Comparison of ENCODE assay signal across 27 cellular contexts in genomic region chr14:65043893-65044595, GRCh38. TPM values are rescaled to one million over a fixed set of nuclear protein-coding genes. Genes with fewer than 3 reads are reported as not detected.
A peak's percentile ranks its signal among the peaks of the same experiment; 100 is the strongest.
DNase-seq lines count a peak whose midpoint lies in the region; ATAC-seq and TF ChIP-seq lines count a peak whose summit lies in the region.
"Had no signal": no experiment of that assay in that cellular context is flagged by ENCODE, and none has a peak within 500 bp of the region (broad histone marks: within the 10 kb centered on the region; RNA-seq: fewer than 3 reads in every experiment).

No MANE protein-coding gene starts in this region.

- H3K36me3 Mint-ChIP-seq in activated CD4-positive, alpha-beta T cell treated with anti-CD3 and anti-CD28 coated beads, Interleukin-2, amount 10 ng/mL, durations not matched to agents 7 days and 5 days (ENCODE audit: low read depth), result peaks cover 34% of the 10 kb centered on the region
- H3K36me3 Mint-ChIP-seq in activated CD4-positive, alpha-beta T cell treated with anti-CD3 and anti-CD28 coated beads, Interleukin-2, amount 10 ng/mL, durations not matched to agents 24 days and 14 days (ENCODE audit: low read depth), result peaks cover 43% of the 10 kb centered on the region
- peaks cover 17% of the 10 kb centered on the region for H3K36me3 Mint-ChIP-seq in activated CD8-positive, alpha-beta memory T cell treated with anti-CD3 and anti-CD28 coated beads, Interleukin-2, amount 10 ng/mL, durations not matched to agents 7 days and 5 days

- no peak overlapping the region for H3K4me3 Mint-ChIP-seq in activated CD4-positive, alpha-beta T cell treated with anti-CD3 and anti-CD28 coated beads, Interleukin-2, amount 10 ng/mL, durations not matched to agents 7 days and 5 days
- no peak overlapping the region for H3K4me3 Mint-ChIP-seq in activated CD4-positive, alpha-beta T cell treated with anti-CD3 and anti-CD28 coated beads, Interleukin-2, amount 10 ng/mL, durations not matched to agents 24 days and 14 days
- H3K4me3 Mint-ChIP-seq in stimulated activated naive CD8-positive, alpha-beta T cell treated with anti-CD3 and anti-CD28 coated beads, Interleukin-15, amount 100 ng/mL, for 72 hours, result no peak overlapping the region
- no peak overlapping the region for H3K4me3 Mint-ChIP-seq in activated CD8-positive, alpha-beta memory T cell treated with anti-CD3 and anti-CD28 coated beads, Interleukin-2, amount 10 ng/mL, durations not matched to agents 7 days and 5 days
- H3K4me3 Mint-ChIP-seq: CD4-positive, alpha-beta T cell; HFFc6; neural crest cell had no signal

- intact Hi-C loops in activated CD4-positive, alpha-beta T cell treated with anti-CD3 and anti-CD28 coated beads, Interleukin-2, amount 10 ng/mL, durations not matched to agents 24 days and 14 days (cut with micrococcal nuclease), result no loop called here

- H3K4me1 Mint-ChIP-seq in activated CD4-positive, alpha-beta T cell treated with anti-CD3 and anti-CD28 coated beads, Interleukin-2, amount 10 ng/mL, durations not matched to agents 7 days and 5 days, result peaks cover 28% of the 10 kb centered on the region
- H3K4me1 Mint-ChIP-seq in activated CD4-positive, alpha-beta T cell treated with anti-CD3 and anti-CD28 coated beads, Interleukin-2, amount 10 ng/mL, durations not matched to agents 24 days and 14 days, result peaks cover 13% of the 10 kb centered on the region
- H3K4me1 Mint-ChIP-seq in stimulated activated naive CD8-positive, alpha-beta T cell treated with anti-CD3 and anti-CD28 coated beads, Interleukin-15, amount 100 ng/mL, for 72 hours, result peaks cover 17% of the 10 kb centered on the region
- H3K4me1 Mint-ChIP-seq in activated CD8-positive, alpha-beta memory T cell treated with anti-CD3 and anti-CD28 coated beads, Interleukin-2, amount 10 ng/mL, durations not matched to agents 7 days and 5 days, result peaks cover 13% of the 10 kb centered on the region
- H3K4me1 Mint-ChIP-seq: neural crest cell had no signal

- CTCF ChIA-PET in activated CD4-positive, alpha-beta T cell treated with anti-CD3 and anti-CD28 coated beads, Interleukin-2, amount 10 ng/mL, durations not matched to agents 7 days and 5 days (lab: Charles Lee), result interaction anchor here (0.6 kb wide), 1 partner anchor 22 kb away, joined by 6 read pairs; no protein-coding TSS in a partner anchor
- CTCF ChIA-PET in activated CD8-positive, alpha-beta memory T cell treated with anti-CD3 and anti-CD28 coated beads, Interleukin-2, amount 10 ng/mL, durations not matched to agents 7 days and 5 days (lab: Charles Lee), result interaction anchor here (2.2 kb wide), 1 partner anchor 19 kb away, joined by 4 read pairs; no protein-coding TSS in a partner anchor

- H3K27me3 Mint-ChIP-seq in activated CD4-positive, alpha-beta T cell treated with anti-CD3 and anti-CD28 coated beads, Interleukin-2, amount 10 ng/mL, durations not matched to agents 7 days and 5 days, result no peaks in the 10 kb centered on the region
- H3K27me3 Mint-ChIP-seq in activated CD4-positive, alpha-beta T cell treated with anti-CD3 and anti-CD28 coated beads, Interleukin-2, amount 10 ng/mL, durations not matched to agents 24 days and 14 days, result no peaks in the 10 kb centered on the region
- no peaks in the 10 kb centered on the region for H3K27me3 Mint-ChIP-seq in stimulated activated naive CD8-positive, alpha-beta T cell treated with anti-CD3 and anti-CD28 coated beads, Interleukin-15, amount 100 ng/mL, for 72 hours
- no peaks in the 10 kb centered on the region for H3K27me3 Mint-ChIP-seq in activated CD8-positive, alpha-beta memory T cell treated with anti-CD3 and anti-CD28 coated beads, Interleukin-2, amount 10 ng/mL, durations not matched to agents 7 days and 5 days
- H3K27me3 Mint-ChIP-seq: CD4-positive, alpha-beta T cell had no signal

- no peaks in the 10 kb centered on the region for H3K9me3 Mint-ChIP-seq in activated CD4-positive, alpha-beta T cell treated with anti-CD3 and anti-CD28 coated beads, Interleukin-2, amount 10 ng/mL, durations not matched to agents 7 days and 5 days
- no peaks in the 10 kb centered on the region for H3K9me3 Mint-ChIP-seq in activated CD4-positive, alpha-beta T cell treated with anti-CD3 and anti-CD28 coated beads, Interleukin-2, amount 10 ng/mL, durations not matched to agents 24 days and 14 days
- no peaks in the 10 kb centered on the region for H3K9me3 Mint-ChIP-seq in stimulated activated naive CD8-positive, alpha-beta T cell treated with anti-CD3 and anti-CD28 coated beads, Interleukin-15, amount 100 ng/mL, for 72 hours
- H3K9me3 Mint-ChIP-seq in activated CD8-positive, alpha-beta memory T cell treated with anti-CD3 and anti-CD28 coated beads, Interleukin-2, amount 10 ng/mL, durations not matched to agents 7 days and 5 days (ENCODE audit: low read depth), result no peaks in the 10 kb centered on the region
- H3K9me3 Mint-ChIP-seq: CD4-positive, alpha-beta T cell; HFFc6; neural crest cell had no signal

- ATAC-seq in stimulated activated naive CD8-positive, alpha-beta T cell treated with anti-CD3 and anti-CD28 coated beads, Interleukin-15, amount 100 ng/mL, for 72 hours, result peak; percentile 7
- ATAC-seq in stimulated activated naive CD8-positive, alpha-beta T cell treated with anti-CD3 and anti-CD28 coated beads, Interleukin-15, Interleukin-2, amounts not matched to agents 100 U/mL and 50 U/mL, for 24 hours, result no peak
- ATAC-seq in activated CD8-positive, alpha-beta memory T cell treated with anti-CD3 and anti-CD28 coated beads, Interleukin-2, amount 10 ng/mL, durations not matched to agents 7 days and 5 days, result no peak
- no peak for ATAC-seq in HG02981 (IDR thresholded peaks at IDR 0.05; ENCODE audit: unreplicated experiment)
- ATAC-seq: body of pancreas, mucosa of descending colon had no signal

- peak overlapping the region; percentile 65 for H3K27ac Mint-ChIP-seq in activated CD4-positive, alpha-beta T cell treated with anti-CD3 and anti-CD28 coated beads, Interleukin-2, amount 10 ng/mL, durations not matched to agents 7 days and 5 days
- H3K27ac Mint-ChIP-seq in activated CD4-positive, alpha-beta T cell treated with anti-CD3 and anti-CD28 coated beads, Interleukin-2, amount 10 ng/mL, durations not matched to agents 24 days and 14 days, result no peak overlapping the region
- peak overlapping the region in 1 of 2 donors; percentile 16 for H3K27ac Mint-ChIP-seq in stimulated activated naive CD8-positive, alpha-beta T cell treated with anti-CD3 and anti-CD28 coated beads, Interleukin-15, amount 100 ng/mL, for 72 hours
- H3K27ac Mint-ChIP-seq in activated CD8-positive, alpha-beta memory T cell treated with anti-CD3 and anti-CD28 coated beads, Interleukin-2, amount 10 ng/mL, durations not matched to agents 7 days and 5 days, result no peak overlapping the region
- H3K27ac Mint-ChIP-seq: CD4-positive, alpha-beta T cell; HFFc6 had no signal

- TF ChIP-seq POLR2A in erythroblast (IDR thresholded peaks at IDR 0.05; ENCODE audit: low read length), result no peak

- POLR2A ChIA-PET in activated CD4-positive, alpha-beta T cell treated with anti-CD3 and anti-CD28 coated beads, Interleukin-2, amount 10 ng/mL, durations not matched to agents 7 days and 5 days (lab: Charles Lee), result no interaction called here

- no peak for DNase-seq in activated CD4-positive, alpha-beta T cell treated with anti-CD3 and anti-CD28 coated beads, Interleukin-2, amount 10 ng/mL, durations not matched to agents 7 days and 5 days
- no peak for DNase-seq in activated CD4-positive, alpha-beta T cell treated with anti-CD3 and anti-CD28 coated beads, Interleukin-2, amount 10 ng/mL, durations not matched to agents 24 days and 14 days
- DNase-seq in stimulated activated naive CD8-positive, alpha-beta T cell treated with anti-CD3 and anti-CD28 coated beads, Interleukin-15, amount 100 ng/mL, for 72 hours, result no peak
- no peak for DNase-seq in stimulated activated naive CD8-positive, alpha-beta T cell treated with anti-CD3 and anti-CD28 coated beads, Interleukin-15, Interleukin-2, amounts not matched to agents 100 U/mL and 50 U/mL, for 24 hours
- DNase-seq in erythroblast (lab: John Stamatoyannopoulos, UW) (peak; percentile 62 to 76), NCI-H1694 treated with DMSO at 0.1 percent for 48 hours (lab: John Stamatoyannopoulos, UW) (no peak)
- DNase-seq in activated CD8-positive, alpha-beta memory T cell treated with anti-CD3 and anti-CD28 coated beads, Interleukin-2, amount 10 ng/mL, durations not matched to agents 7 days and 5 days, result no peak
- DNase-seq: 8988T; activated CD4-positive, alpha-beta T cell treated with anti-CD3 and anti-CD28 coated beads, Interleukin-2, amount 50 U/mL, for 48 hours; activated CD4-positive, CD25-positive, alpha-beta regulatory T cell; activated effector memory CD4-positive, alpha-beta T cell treated with anti-CD3 and anti-CD28 coated beads, Interleukin-2, amount 50 U/mL, for 16 hours; activated T-cell treated with anti-CD3 and anti-CD28 coated beads for 4 hours; CD4-positive, alpha-beta T cell; HFFc6; MG63; mucosa of descending colon; NCI-H1436 treated with DMSO at 0.1 percent for 48 hours; NCI-H446 treated with DMSO at 0.1 percent for 48 hours; NCI-H82; RPMI8226; sigmoid colon; stimulated activated CD4-positive, alpha-beta T cell treated with anti-CD3 and anti-CD28 coated beads, Interleukin-15, amount 100 ng/mL, for 24 hours; stimulated activated naive CD4-positive, alpha-beta T cell; T-helper 1 cell had no signal

RNA-seq across cellular contexts. Expression of gene FNTB, which starts 57.3 kb away (rescaled TPM):
- total RNA-seq in activated CD4-positive, alpha-beta T cell treated with anti-CD3 and anti-CD28 coated beads, Interleukin-2, amount 10 ng/mL, durations not matched to agents 7 days and 5 days, result 10 to 100 TPM; 16.7 to 21.4 TPM
- total RNA-seq in activated CD4-positive, alpha-beta T cell treated with anti-CD3 and anti-CD28 coated beads, Interleukin-2, amount 10 ng/mL, durations not matched to agents 24 days and 14 days, result 18.9 and 19.1 TPM in 2 replicates
- total RNA-seq in activated CD8-positive, alpha-beta memory T cell treated with anti-CD3 and anti-CD28 coated beads, Interleukin-2, amount 10 ng/mL, durations not matched to agents 7 days and 5 days, result 10 to 100 TPM; 15.0 to 15.6 TPM

RNA-seq across cellular contexts. Expression of gene MAX, which starts 58.3 kb away (rescaled TPM):
- 100 to 1,000 TPM; 158 to 203 TPM for total RNA-seq in activated CD4-positive, alpha-beta T cell treated with anti-CD3 and anti-CD28 coated beads, Interleukin-2, amount 10 ng/mL, durations not matched to agents 7 days and 5 days
- total RNA-seq in activated CD4-positive, alpha-beta T cell treated with anti-CD3 and anti-CD28 coated beads, Interleukin-2, amount 10 ng/mL, durations not matched to agents 24 days and 14 days, result 122 and 128 TPM in 2 replicates
- 100 to 1,000 TPM; 130 to 134 TPM for total RNA-seq in activated CD8-positive, alpha-beta memory T cell treated with anti-CD3 and anti-CD28 coated beads, Interleukin-2, amount 10 ng/mL, durations not matched to agents 7 days and 5 days

Comparison
In these comparisons a context has a peak if more than half of its experiments do, and no peak if none do; other contexts are left out.
1. DNase-seq: peak in erythroblast (2 of 2); none in activated CD4-positive, alpha-beta T cell treated with anti-CD3 and anti-CD28 coated beads, Interleukin-2, amount 10 ng/mL, durations not matched to agents 7 days and 5 days (single experiment), activated CD4-positive, alpha-beta T cell treated with anti-CD3 and anti-CD28 coated beads, Interleukin-2, amount 10 ng/mL, durations not matched to agents 24 days and 14 days (single experiment), stimulated activated naive CD8-positive, alpha-beta T cell treated with anti-CD3 and anti-CD28 coated beads, Interleukin-15, amount 100 ng/mL, for 72 hours (0 of 2), stimulated activated naive CD8-positive, alpha-beta T cell treated with anti-CD3 and anti-CD28 coated beads, Interleukin-15, Interleukin-2, amounts not matched to agents 100 U/mL and 50 U/mL, for 24 hours (single experiment), NCI-H1694 treated with DMSO at 0.1 percent for 48 hours (single experiment) and activated CD8-positive, alpha-beta memory T cell treated with anti-CD3 and anti-CD28 coated beads, Interleukin-2, amount 10 ng/mL, durations not matched to agents 7 days and 5 days (single experiment).